7 cellular contexts compared by ENCODE assay signal in the genomic region with DNA sequence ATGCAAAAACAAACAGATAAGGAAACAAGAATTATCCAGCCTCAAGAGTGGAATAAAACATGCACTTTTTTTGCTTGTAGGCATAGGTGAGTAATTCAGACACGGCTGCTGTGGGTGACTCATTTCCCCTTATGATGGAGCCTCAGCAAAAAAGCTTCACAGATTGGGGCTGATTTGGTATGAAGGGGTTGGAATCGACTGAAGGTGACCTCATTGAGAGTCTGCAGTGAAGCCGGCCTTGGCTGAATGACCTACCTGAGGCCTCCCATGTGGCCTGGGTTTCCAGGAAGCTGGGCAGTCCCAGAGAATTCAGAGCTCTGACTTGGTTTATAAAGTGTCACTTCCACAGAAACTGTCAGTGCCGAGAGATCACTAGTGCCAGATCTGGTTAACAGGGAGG. TPM values are rescaled to one million over a fixed set of nuclear protein-coding genes. Genes with fewer than 3 reads are reported as not detected.
A peak's percentile ranks its signal among the peaks of the same experiment; 100 is the strongest.
DNase-seq lines count a peak whose midpoint lies in the region; ATAC-seq and TF ChIP-seq lines count a peak whose summit lies in the region.

No MANE protein-coding gene starts in this region.

- peak overlapping the region; percentile 85 for H3K27ac Mint-ChIP-seq in activated CD4-positive, alpha-beta T cell treated with anti-CD3 and anti-CD28 coated beads, Interleukin-2, amount 10 ng/mL, durations not matched to agents 7 days and 5 days
- H3K27ac Mint-ChIP-seq in stimulated activated effector memory CD8-positive, alpha-beta T cell treated with anti-CD3 and anti-CD28 coated beads, Interleukin-12 subunit alpha, Interleukin-12 subunit beta, amount 100 ng/mL, for 72 hours = peak overlapping the region; percentile 93

- no peaks in the 10 kb centered on the region for H3K9me3 Mint-ChIP-seq in activated CD4-positive, alpha-beta T cell treated with anti-CD3 and anti-CD28 coated beads, Interleukin-2, amount 10 ng/mL, durations not matched to agents 7 days and 5 days
- H3K9me3 Mint-ChIP-seq in stimulated activated effector memory CD8-positive, alpha-beta T cell treated with anti-CD3 and anti-CD28 coated beads, Interleukin-12 subunit alpha, Interleukin-12 subunit beta, amount 100 ng/mL, for 72 hours = no peaks in the 10 kb centered on the region

- H3K27me3 ChIP-seq in esophagus muscularis mucosa = peaks cover 0 to 58% (median 3%) of the 10 kb centered on the region in 4 donors

- DNase-seq in HCEC 1CT = peak; percentile 66
- DNase-seq in activated CD4-positive, alpha-beta T cell treated with anti-CD3 and anti-CD28 coated beads, Interleukin-2, amount 10 ng/mL, durations not matched to agents 7 days and 5 days = peak; percentile 63
- peak; percentile 45 to 88 for DNase-seq in stimulated activated effector memory CD8-positive, alpha-beta T cell treated with anti-CD3 and anti-CD28 coated beads, Interleukin-12 subunit alpha, Interleukin-12 subunit beta, amount 100 ng/mL, for 72 hours (ENCODE audit: low spot score in 2 of 2)
- DNase-seq in esophagus muscularis mucosa (ENCODE audit: extremely low spot score) = no peak
- DNase-seq in NCI-H82 (lab: John Stamatoyannopoulos, UW) = no peak

- TF ChIP-seq POLR2A in esophagus muscularis mucosa (IDR thresholded peaks at IDR 0.05; ENCODE audit: low read depth) = no peak

- H3K9me3 ChIP-seq in esophagus muscularis mucosa = no peaks in the 10 kb centered on the region

- 59% methylated on average over 4 of the region's 4 CpGs for WGBS in esophagus muscularis mucosa

- POLR2A ChIA-PET in activated CD4-positive, alpha-beta T cell treated with anti-CD3 and anti-CD28 coated beads, Interleukin-2, amount 10 ng/mL, durations not matched to agents 7 days and 5 days (lab: Charles Lee) = no interaction called here

- CTCF ChIA-PET in activated CD4-positive, alpha-beta T cell treated with anti-CD3 and anti-CD28 coated beads, Interleukin-2, amount 10 ng/mL, durations not matched to agents 7 days and 5 days (lab: Charles Lee) = interaction anchor here (1.1 to 2.6 kb wide), 3 partner anchors 9 to 25 kb away, joined by 3 to 14 read pairs (median 5); no protein-coding TSS in a partner anchor

- H3K4me1 ChIP-seq in esophagus muscularis mucosa = no peaks in the 10 kb centered on the region

- no peaks in the 10 kb centered on the region for H3K36me3 Mint-ChIP-seq in activated CD4-positive, alpha-beta T cell treated with anti-CD3 and anti-CD28 coated beads, Interleukin-2, amount 10 ng/mL, durations not matched to agents 7 days and 5 days (ENCODE audit: low read depth)
- no peaks in the 10 kb centered on the region for H3K36me3 Mint-ChIP-seq in stimulated activated effector memory CD8-positive, alpha-beta T cell treated with anti-CD3 and anti-CD28 coated beads, Interleukin-12 subunit alpha, Interleukin-12 subunit beta, amount 100 ng/mL, for 72 hours

- no peak for TF ChIP-seq EP300 in esophagus muscularis mucosa (IDR thresholded peaks at IDR 0.05)

- intact Hi-C loops in esophagus muscularis mucosa (cut with DNase I) = no loop called here

- peak overlapping the region; percentile 2 for H3K4me3 Mint-ChIP-seq in activated CD4-positive, alpha-beta T cell treated with anti-CD3 and anti-CD28 coated beads, Interleukin-2, amount 10 ng/mL, durations not matched to agents 7 days and 5 days
- peak overlapping the region; percentile 60 for H3K4me3 Mint-ChIP-seq in stimulated activated effector memory CD8-positive, alpha-beta T cell treated with anti-CD3 and anti-CD28 coated beads, Interleukin-12 subunit alpha, Interleukin-12 subunit beta, amount 100 ng/mL, for 72 hours

- peaks cover 3% of the 10 kb centered on the region for H3K27me3 Mint-ChIP-seq in activated CD4-positive, alpha-beta T cell treated with anti-CD3 and anti-CD28 coated beads, Interleukin-2, amount 10 ng/mL, durations not matched to agents 7 days and 5 days

- TF ChIP-seq CTCF in esophagus muscularis mucosa (IDR thresholded peaks at IDR 0.05) = no peak

- H3K36me3 ChIP-seq in esophagus muscularis mucosa = no peaks in the 10 kb centered on the region

- no peak overlapping the region for H3K4me3 ChIP-seq in esophagus muscularis mucosa

- no peak overlapping the region for H3K27ac ChIP-seq in esophagus muscularis mucosa (replicated peaks in 1 of 4)

- ATAC-seq in esophagus mucosa (peak; percentile 59), GM21737 (IDR thresholded peaks at IDR 0.05; ENCODE audit: unreplicated experiment) (no peak)
- peak; percentile 96 for ATAC-seq in stimulated activated effector memory CD8-positive, alpha-beta T cell treated with anti-CD3 and anti-CD28 coated beads, Interleukin-12 subunit alpha, Interleukin-12 subunit beta, amount 100 ng/mL, for 72 hours

- peaks cover 44% of the 10 kb centered on the region for H3K4me1 Mint-ChIP-seq in activated CD4-positive, alpha-beta T cell treated with anti-CD3 and anti-CD28 coated beads, Interleukin-2, amount 10 ng/mL, durations not matched to agents 7 days and 5 days
- H3K4me1 Mint-ChIP-seq in stimulated activated effector memory CD8-positive, alpha-beta T cell treated with anti-CD3 and anti-CD28 coated beads, Interleukin-12 subunit alpha, Interleukin-12 subunit beta, amount 100 ng/mL, for 72 hours = peaks cover 50% of the 10 kb centered on the region

RNA-seq across cellular contexts. Expression of a gene that starts 34.2 kb away (rescaled TPM):
- total RNA-seq in activated CD4-positive, alpha-beta T cell treated with anti-CD3 and anti-CD28 coated beads, Interleukin-2, amount 10 ng/mL, durations not matched to agents 7 days and 5 days = not detected
- total RNA-seq in esophagus mucosa (not detected), esophagus muscularis mucosa (not detected)

Comparison
In these comparisons a context has a peak if more than half of its experiments do, and no peak if none do; other contexts are left out.
1. DNase-seq: peak in HCEC 1CT (single experiment), activated CD4-positive, alpha-beta T cell treated with anti-CD3 and anti-CD28 coated beads, Interleukin-2, amount 10 ng/mL, durations not matched to agents 7 days and 5 days (single experiment) and stimulated activated effector memory CD8-positive, alpha-beta T cell treated with anti-CD3 and anti-CD28 coated beads, Interleukin-12 subunit alpha, Interleukin-12 subunit beta, amount 100 ng/mL, for 72 hours (2 of 2); none in esophagus muscularis mucosa (single experiment) and NCI-H82 (single experiment).